Comparison of ENCODE assay signal across 8 cellular contexts in genomic region chr11:69888671-69889076, GRCh38.
DNase-seq lines count a peak whose midpoint lies in the region; ATAC-seq and TF ChIP-seq lines count a peak whose summit lies in the region.

No MANE protein-coding gene starts in this region.

- peaks cover 40% of the 10 kb centered on the region for H3K27me3 ChIP-seq in GM23248 (replicated peaks; ENCODE audit: insufficient read depth)
- no peaks in the 10 kb centered on the region for H3K27me3 ChIP-seq in effector memory CD4-positive, alpha-beta T cell (replicated peaks; ENCODE audit: control insufficient read depth, insufficient read depth, low read length, poor library complexity, severe bottlenecking)

- no peaks in the 10 kb centered on the region for H3K36me3 Mint-ChIP-seq in activated CD8-positive, alpha-beta T cell treated with anti-CD3 and anti-CD28 coated beads for 36 hours (ENCODE audit: low read depth)
- H3K36me3 Mint-ChIP-seq in mesothelial cell of epicardium: no peaks in the 10 kb centered on the region

- in situ Hi-C loops in GM23248 (cut with MboI): no loop called here

- no peaks in the 10 kb centered on the region for H3K4me1 ChIP-seq in GM23248 (ENCODE audit: insufficient read depth)
- H3K4me1 ChIP-seq in effector memory CD4-positive, alpha-beta T cell (ENCODE audit: control insufficient read depth, insufficient read depth, low read length, poor library complexity, severe bottlenecking): no peaks in the 10 kb centered on the region

- no peaks in the 10 kb centered on the region for H4K20me1 ChIP-seq in GM23248 (ENCODE audit: insufficient read depth)

- CTCF ChIA-PET in activated CD8-positive, alpha-beta T cell treated with anti-CD3 and anti-CD28 coated beads for 36 hours (lab: Charles Lee): interaction anchor here (0.7 to 1.7 kb wide), 10 partner anchors 9 to 209 kb away, joined by 3 to 5 read pairs (median 4); no protein-coding TSS in a partner anchor

- H3K9me3 ChIP-seq in GM23248 (ENCODE audit: low read depth): no peaks in the 10 kb centered on the region
- no peaks in the 10 kb centered on the region for H3K9me3 ChIP-seq in effector memory CD4-positive, alpha-beta T cell (ENCODE audit: control insufficient read depth, low read length)

- H3K27ac ChIP-seq in GM23248: no peak overlapping the region
- H3K27ac ChIP-seq in effector memory CD4-positive, alpha-beta T cell (ENCODE audit: insufficient read depth, low read length, poor library complexity, severe bottlenecking): no peak overlapping the region

- H3K27me3 Mint-ChIP-seq in activated CD8-positive, alpha-beta T cell treated with anti-CD3 and anti-CD28 coated beads for 36 hours: peaks cover 19% of the 10 kb centered on the region
- peaks cover 48% of the 10 kb centered on the region for H3K27me3 Mint-ChIP-seq in mesothelial cell of epicardium (ENCODE audit: low read depth)

- H3K4me1 Mint-ChIP-seq in activated CD8-positive, alpha-beta T cell treated with anti-CD3 and anti-CD28 coated beads for 36 hours (ENCODE audit: low read depth): peaks cover 3% of the 10 kb centered on the region
- peaks cover 8% of the 10 kb centered on the region for H3K4me1 Mint-ChIP-seq in mesothelial cell of epicardium

- no peak overlapping the region for H3K27ac Mint-ChIP-seq in activated CD8-positive, alpha-beta T cell treated with anti-CD3 and anti-CD28 coated beads for 36 hours
- no peak overlapping the region for H3K27ac Mint-ChIP-seq in mesothelial cell of epicardium

- no peaks in the 10 kb centered on the region for H3F3A ChIP-seq in GM23248 (ENCODE audit: insufficient read depth)

- H3K79me2 ChIP-seq in GM23248 (ENCODE audit: insufficient read depth): no peaks in the 10 kb centered on the region

- peak; percentile 35 for DNase-seq in AG10803 (ENCODE audit: low read depth)
- peak; percentile 58 for DNase-seq in GM23248
- peak; percentile 56 to 90 for DNase-seq in NCI-H526 (lab: John Stamatoyannopoulos, UW)
- peak; percentile 77 for DNase-seq in activated CD8-positive, alpha-beta T cell treated with anti-CD3 and anti-CD28 coated beads for 36 hours
- DNase-seq in effector memory CD4-positive, alpha-beta T cell: peak; percentile 28 to 51 (median 31)
- DNase-seq in mesothelial cell of epicardium (ENCODE audit: low spot score in 2 of 2, unreplicated experiment in 2 of 2): peak; percentile 59 to 87
- DNase-seq in stimulated activated CD8-positive, alpha-beta memory T cell treated with anti-CD3 and anti-CD28 coated beads, Interleukin-7, amount 100 ng/mL, for 1 hour (ENCODE audit: low read depth in 2 of 2): peak; percentile 18 to 59

- no peak overlapping the region for H3K4me3 ChIP-seq in AG10803 (ENCODE audit: low read length)
- H3K4me3 ChIP-seq in GM23248: no peak overlapping the region
- H3K4me3 ChIP-seq in effector memory CD4-positive, alpha-beta T cell (ENCODE audit: insufficient read depth, low read depth, low read length, poor library complexity, severe bottlenecking): no peak overlapping the region

- H3K36me3 ChIP-seq in GM23248 (ENCODE audit: low read depth): no peaks in the 10 kb centered on the region
- H3K36me3 ChIP-seq in effector memory CD4-positive, alpha-beta T cell (ENCODE audit: control insufficient read depth, insufficient read depth, low read length): no peaks in the 10 kb centered on the region

- H2AFZ ChIP-seq in GM23248: no peak overlapping the region

- H3K4me3 Mint-ChIP-seq in activated CD8-positive, alpha-beta T cell treated with anti-CD3 and anti-CD28 coated beads for 36 hours: no peak overlapping the region
- H3K4me3 Mint-ChIP-seq in mesothelial cell of epicardium: no peak overlapping the region

- peak; percentile 55 for ATAC-seq in activated CD8-positive, alpha-beta T cell treated with anti-CD3 and anti-CD28 coated beads for 36 hours
- ATAC-seq in GM18858 (IDR thresholded peaks at IDR 0.05; ENCODE audit: unreplicated experiment): no peak

- POLR2A ChIA-PET in activated CD8-positive, alpha-beta T cell treated with anti-CD3 and anti-CD28 coated beads for 36 hours (lab: Charles Lee): no interaction called here

- WGBS in GM23248 (ENCODE audit: low coverage in 1 of 2, low lambda C conversion rate in 2 of 2, missing lambda C conversion rate in 2 of 2), 2 experiments: 1 to 4% methylated on average over 7 of the region's 7 CpGs

- no peaks in the 10 kb centered on the region for H3K9me3 Mint-ChIP-seq in activated CD8-positive, alpha-beta T cell treated with anti-CD3 and anti-CD28 coated beads for 36 hours
- H3K9me3 Mint-ChIP-seq in mesothelial cell of epicardium: no peaks in the 10 kb centered on the region

- no peak overlapping the region for H3K4me2 ChIP-seq in GM23248 (ENCODE audit: unreplicated experiment)

- peak; percentile 98 for TF ChIP-seq CTCF in AG10803 (conservative IDR thresholded peaks at IDR 0.05; ENCODE audit: low read length)
- peak; percentile 91 for TF ChIP-seq CTCF in activated CD8-positive, alpha-beta T cell treated with anti-CD3 and anti-CD28 coated beads for 36 hours (IDR thresholded peaks at IDR 0.05)
- TF ChIP-seq CTCF in mesothelial cell of epicardium (IDR thresholded peaks at IDR 0.05; ENCODE audit: unreplicated experiment): peak; percentile 95

- no peaks in the 10 kb centered on the region for H3K9me2 ChIP-seq in GM23248 (ENCODE audit: insufficient read depth)

- no peak overlapping the region for H3K9ac ChIP-seq in GM23248

- intact Hi-C loops in activated CD8-positive, alpha-beta T cell treated with anti-CD3 and anti-CD28 coated beads for 36 hours (cut with micrococcal nuclease): loop anchor here (10.0 kb wide), 1 partner anchor 184 kb away; the partner anchor contains the start of gene FGF19
